In genomic region chr16:66606000-66606751, GRCh38 we compare ENCODE assay signal across 8 cellular contexts. TPM values are rescaled to one million over a fixed set of nuclear protein-coding genes. Genes with fewer than 3 reads are reported as not detected.
DNase-seq lines count a peak whose midpoint lies in the region; ATAC-seq, FAIRE-seq and TF ChIP-seq lines count a peak whose summit lies in the region.

No MANE protein-coding gene starts in this region.

- no peaks in the 10 kb centered on the region for H3K9me3 ChIP-seq in A549
- no peaks in the 10 kb centered on the region for H3K9me3 ChIP-seq in lung (ENCODE audit: control insufficient read depth in 2 of 2, insufficient read depth in 1 of 2, low read length in 1 of 2)

- H3K4me2 ChIP-seq in A549, result peak overlapping the region; percentile 80

- TF ChIP-seq CTCF in A549 (IDR thresholded peaks at IDR 0.05) (no peak), lung (IDR thresholded peaks at IDR 0.05; ENCODE audit: control extremely low read depth, extremely low read depth) (no peak)

- 66% methylated on average over 9 of the region's 9 CpGs for WGBS in A549 (ENCODE audit: missing lambda C conversion rate)
- 47 to 53% methylated on average over 9 of the region's 9 CpGs for WGBS in lung, 2 donors

- no peak for TF ChIP-seq RAD21 in A549 (conservative IDR thresholded peaks at IDR 0.05 in 1 of 2, IDR thresholded peaks at IDR 0.05 in 1 of 2)

- ATAC-seq in A549 (no peak), GM18520 (IDR thresholded peaks at IDR 0.05; ENCODE audit: unreplicated experiment) (peak; percentile 55), HG03103 (IDR thresholded peaks at IDR 0.05; ENCODE audit: low read depth, unreplicated experiment) (peak; percentile 27), lung (ENCODE audit: insufficient read depth, low FRiP score) (no peak)

- no peak for TF ChIP-seq EP300 in A549 (IDR thresholded peaks at IDR 0.05)

- peak overlapping the region; percentile 99 for H3K27ac ChIP-seq in A549
- peak overlapping the region in 1 of 2 donors; percentile 84 for H3K27ac ChIP-seq in lung (ENCODE audit: low read depth in 1 of 2, low read length in 1 of 2)

- H3K9me3 Mint-ChIP-seq in activated T-helper 2 cell treated with anti-CD3 and anti-CD28 coated beads, Interferon-gamma antibody, Interleukin-2, Interleukin-4, amounts not matched to agents 10 μg/mL and 5 μg/mL and 100 μg/mL, durations not matched to agents 14 hours and 24 hours and 36 hours, result peaks cover under 1% of the 10 kb centered on the region

- no peak for TF ChIP-seq POLR2A in A549 (IDR thresholded peaks at IDR 0.05; ENCODE audit: low read length)

- FAIRE-seq in A549 (lab: Jason Lieb, UNC), result no peak

- H3K27me3 Mint-ChIP-seq in activated T-helper 2 cell treated with anti-CD3 and anti-CD28 coated beads, Interferon-gamma antibody, Interleukin-2, Interleukin-4, amounts not matched to agents 10 μg/mL and 5 μg/mL and 100 μg/mL, durations not matched to agents 14 hours and 24 hours and 36 hours (ENCODE audit: low read depth), result no peaks in the 10 kb centered on the region

- peak overlapping the region; percentile 86 for H3K4me3 ChIP-seq in A549
- H3K4me3 ChIP-seq in lung, result peak overlapping the region; percentile 64

- H3K4me1 ChIP-seq in A549 (peaks cover 32% of the 10 kb centered on the region), lung (ENCODE audit: control insufficient read depth in 2 of 2, insufficient read depth in 2 of 2, low read length in 2 of 2) (peaks cover 3 to 10% of the 10 kb centered on the region in 2 donors)

- intact Hi-C loops in activated T-helper 2 cell treated with anti-CD3 and anti-CD28 coated beads, Interferon-gamma antibody, Interleukin-2, Interleukin-4, amounts not matched to agents 10 μg/mL and 5 μg/mL and 100 μg/mL, durations not matched to agents 14 hours and 24 hours and 36 hours (cut with micrococcal nuclease), result loop anchor here (1.0 to 5.0 kb wide), 4 partner anchors 54 to 266 kb away; partner anchors contain the start of genes CKLF and CMTM4

- CTCF ChIA-PET in A549 (lab: Yijun Ruan, JAX), result interaction anchor here (0.5 to 6.4 kb wide), 10 partner anchors 9 to 267 kb away, joined by 3 to 60 read pairs (median 26); partner anchors contain the start of gene CMTM1

- no peak for DNase-seq in A549 (ENCODE audit: low read depth in 1 of 2, low spot score in 1 of 2)
- DNase-seq in activated T-helper 2 cell treated with anti-CD3 and anti-CD28 coated beads, Interferon-gamma antibody, Interleukin-2, Interleukin-4, amounts not matched to agents 10 μg/mL and 5 μg/mL and 100 μg/mL, durations not matched to agents 14 hours and 24 hours and 36 hours (ENCODE audit: low spot score), result no peak
- DNase-seq in lung (ENCODE audit: low spot score), result no peak
- no peak for DNase-seq in kidney tubule cell (ENCODE audit: low spot score)
- DNase-seq in amniotic stem cell (lab: John Stamatoyannopoulos, UW), result no peak
- DNase-seq in NCI-H146 treated with DMSO at 0.1 percent for 48 hours (lab: John Stamatoyannopoulos, UW; ENCODE audit: unreplicated experiment), result no peak

- H3K36me3 ChIP-seq in lung (ENCODE audit: control insufficient read depth in 2 of 2, insufficient read depth in 2 of 2, low read length in 2 of 2), result peaks cover 0 to 20% of the 10 kb centered on the region in 2 donors

- H3K4me3 Mint-ChIP-seq in activated T-helper 2 cell treated with anti-CD3 and anti-CD28 coated beads, Interferon-gamma antibody, Interleukin-2, Interleukin-4, amounts not matched to agents 10 μg/mL and 5 μg/mL and 100 μg/mL, durations not matched to agents 14 hours and 24 hours and 36 hours (ENCODE audit: low read depth), result peak overlapping the region; percentile 87

- H3K27me3 ChIP-seq in lung (ENCODE audit: control insufficient read depth, insufficient read depth), result no peaks in the 10 kb centered on the region

- peaks cover 45% of the 10 kb centered on the region for H3K36me3 Mint-ChIP-seq in activated T-helper 2 cell treated with anti-CD3 and anti-CD28 coated beads, Interferon-gamma antibody, Interleukin-2, Interleukin-4, amounts not matched to agents 10 μg/mL and 5 μg/mL and 100 μg/mL, durations not matched to agents 14 hours and 24 hours and 36 hours (ENCODE audit: low read depth)

- H3K27ac Mint-ChIP-seq in activated T-helper 2 cell treated with anti-CD3 and anti-CD28 coated beads, Interferon-gamma antibody, Interleukin-2, Interleukin-4, amounts not matched to agents 10 μg/mL and 5 μg/mL and 100 μg/mL, durations not matched to agents 14 hours and 24 hours and 36 hours, result peak overlapping the region; percentile 85

- POLR2A ChIA-PET in A549 (lab: Yijun Ruan, JAX), result no interaction called here

- peaks cover 32% of the 10 kb centered on the region for H3K4me1 Mint-ChIP-seq in activated T-helper 2 cell treated with anti-CD3 and anti-CD28 coated beads, Interferon-gamma antibody, Interleukin-2, Interleukin-4, amounts not matched to agents 10 μg/mL and 5 μg/mL and 100 μg/mL, durations not matched to agents 14 hours and 24 hours and 36 hours (ENCODE audit: low read depth)

TF ChIP-seq in A549, 52 proteins besides CTCF, POLR2A, EP300 and RAD21 (continues in another document):
- no peak for TF ChIP-seq RCOR1 (IDR thresholded peaks at IDR 0.05; ENCODE audit: low read depth, low read length)
- TF ChIP-seq ZSCAN20 (CRISPR knock-in tag; IDR thresholded peaks at IDR 0.05), result no peak
- TF ChIP-seq, protein P1, sequence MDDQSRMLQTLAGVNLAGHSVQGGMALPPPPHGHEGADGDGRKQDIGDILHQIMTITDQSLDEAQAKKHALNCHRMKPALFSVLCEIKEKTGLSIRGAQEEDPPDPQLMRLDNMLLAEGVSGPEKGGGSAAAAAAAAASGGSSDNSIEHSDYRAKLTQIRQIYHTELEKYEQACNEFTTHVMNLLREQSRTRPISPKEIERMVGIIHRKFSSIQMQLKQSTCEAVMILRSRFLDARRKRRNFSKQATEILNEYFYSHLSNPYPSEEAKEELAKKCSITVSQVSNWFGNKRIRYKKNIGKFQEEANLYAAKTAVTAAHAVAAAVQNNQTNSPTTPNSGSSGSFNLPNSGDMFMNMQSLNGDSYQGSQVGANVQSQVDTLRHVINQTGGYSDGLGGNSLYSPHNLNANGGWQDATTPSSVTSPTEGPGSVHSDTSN (IDR thresholded peaks at IDR 0.05), result no peak
- TF ChIP-seq ZC3H11A (IDR thresholded peaks at IDR 0.05), result no peak
- TF ChIP-seq NFE2L2 (conservative IDR thresholded peaks at IDR 0.05; ENCODE audit: low read length), result no peak

RNA-seq across cellular contexts. Expression of gene CMTM3, which starts 1.7 kb away (rescaled TPM):
- polyA plus RNA-seq in A549 (2011; rRNA removed) (33.9 and 36.1 TPM in 2 replicates), A549 (2017; fragmentation: RNase III; extraction: RNeasy Plus Mini Kit Qiagen cat#74134 plus additional on column Dnase treatment) (36.0 to 45.9 TPM (median 37.2 TPM) in 3 replicates), lung (10 to 100 TPM; 19.8 to 46.4 TPM)
- 56.7 and 77.4 TPM in 2 replicates for polyA plus RNA-seq in A549 (2012; cell fraction: cytosol; rRNA removed)
- 64.2 and 71.5 TPM in 2 replicates for polyA plus RNA-seq in A549 (2012; cell fraction: nucleus; rRNA removed)
- polyA minus RNA-seq in A549 (2011; rRNA and poly(A)+ RNA removed), result 44.8 and 46.3 TPM in 2 replicates
- total RNA-seq in activated T-helper 2 cell treated with anti-CD3 and anti-CD28 coated beads, Interferon-gamma antibody, Interleukin-2, Interleukin-4, amounts not matched to agents 10 μg/mL and 5 μg/mL and 100 μg/mL, durations not matched to agents 14 hours and 24 hours and 36 hours, result 90.6 and 96.4 TPM in 2 replicates
- total RNA-seq in lung, result 10 to 100 TPM; 28.1 to 34.6 TPM

RNA-seq across cellular contexts. Expression of gene CMTM2, which starts 26.9 kb away (rescaled TPM):
- polyA plus RNA-seq in A549 (2011; rRNA removed), result 0.09 TPM in 1 of 2 replicates, not detected in the other
- 0.04 TPM in 1 of 2 replicates, not detected in the other for polyA plus RNA-seq in A549 (2012; cell fraction: cytosol; rRNA removed)
- polyA plus RNA-seq in A549 (2012; cell fraction: nucleus; rRNA removed), result 0.16 and 0.33 TPM in 2 replicates
- 0.09 to 0.15 TPM in 2 of 3 replicates, not detected in the other for polyA plus RNA-seq in A549 (2017; fragmentation: RNase III; extraction: RNeasy Plus Mini Kit Qiagen cat#74134 plus additional on column Dnase treatment)
- not detected in 2 replicates for polyA minus RNA-seq in A549 (2011; rRNA and poly(A)+ RNA removed)
- 0.30 and 0.53 TPM in 2 replicates for total RNA-seq in activated T-helper 2 cell treated with anti-CD3 and anti-CD28 coated beads, Interferon-gamma antibody, Interleukin-2, Interleukin-4, amounts not matched to agents 10 μg/mL and 5 μg/mL and 100 μg/mL, durations not matched to agents 14 hours and 24 hours and 36 hours
- 1 to 10 TPM; 2.2 to 3.7 TPM for total RNA-seq in lung
- polyA plus RNA-seq in lung, result 10 to 100 TPM in 1 of 2 donors, 1 to 10 TPM in 1; 2.0 to 14.1 TPM

RNA-seq across cellular contexts. Expression of gene CMTM1, which starts 39.9 kb away (rescaled TPM):
- polyA plus RNA-seq in A549 (2011; rRNA removed), result 1.1 and 1.3 TPM in 2 replicates
- 1.9 and 2.7 TPM in 2 replicates for polyA plus RNA-seq in A549 (2012; cell fraction: cytosol; rRNA removed)
- polyA plus RNA-seq in A549 (2012; cell fraction: nucleus; rRNA removed), result 1.4 and 1.6 TPM in 2 replicates
- polyA plus RNA-seq in A549 (2017; fragmentation: RNase III; extraction: RNeasy Plus Mini Kit Qiagen cat#74134 plus additional on column Dnase treatment), result 1.5 to 2.1 TPM (median 1.9 TPM) in 3 replicates
- 1.3 and 2.6 TPM in 2 replicates for polyA minus RNA-seq in A549 (2011; rRNA and poly(A)+ RNA removed)
- 9.1 and 10.7 TPM in 2 replicates for total RNA-seq in activated T-helper 2 cell treated with anti-CD3 and anti-CD28 coated beads, Interferon-gamma antibody, Interleukin-2, Interleukin-4, amounts not matched to agents 10 μg/mL and 5 μg/mL and 100 μg/mL, durations not matched to agents 14 hours and 24 hours and 36 hours
- 1 to 10 TPM; 3.7 to 7.5 TPM for total RNA-seq in lung
- polyA plus RNA-seq in lung, result 1 to 10 TPM in 1 of 2 donors, under 1 TPM in 1; 0.41 to 2.0 TPM

RNA-seq across cellular contexts. Expression of gene CKLF, which starts 53.8 kb away (rescaled TPM):
- 85.1 and 96.5 TPM in 2 replicates for polyA plus RNA-seq in A549 (2011; rRNA removed)
- polyA plus RNA-seq in A549 (2012; cell fraction: cytosol; rRNA removed), result 134 and 167 TPM in 2 replicates
- 43.2 and 60.1 TPM in 2 replicates for polyA plus RNA-seq in A549 (2012; cell fraction: nucleus; rRNA removed)
- polyA plus RNA-seq in A549 (2017; fragmentation: RNase III; extraction: RNeasy Plus Mini Kit Qiagen cat#74134 plus additional on column Dnase treatment), result 72.8 to 104 TPM (median 87.0 TPM) in 3 replicates
- polyA minus RNA-seq in A549 (2011; rRNA and poly(A)+ RNA removed), result 20.9 and 23.0 TPM in 2 replicates
- 102 and 110 TPM in 2 replicates for total RNA-seq in activated T-helper 2 cell treated with anti-CD3 and anti-CD28 coated beads, Interferon-gamma antibody, Interleukin-2, Interleukin-4, amounts not matched to agents 10 μg/mL and 5 μg/mL and 100 μg/mL, durations not matched to agents 14 hours and 24 hours and 36 hours
- 10 to 100 TPM; 43.8 to 48.5 TPM for total RNA-seq in lung
- polyA plus RNA-seq in lung, result 100 to 1,000 TPM in 1 of 2 donors, 10 to 100 TPM in 1; 43.1 to 133 TPM

RNA-seq across cellular contexts. Expression of gene TK2, which starts 56.3 kb away (rescaled TPM):
- 29.5 and 36.3 TPM in 2 replicates for polyA plus RNA-seq in A549 (2011; rRNA removed)
- 9.1 and 11.1 TPM in 2 replicates for polyA plus RNA-seq in A549 (2012; cell fraction: cytosol; rRNA removed)
- 11.3 and 15.0 TPM in 2 replicates for polyA plus RNA-seq in A549 (2012; cell fraction: nucleus; rRNA removed)
- 13.5 to 16.2 TPM (median 13.9 TPM) in 3 replicates for polyA plus RNA-seq in A549 (2017; fragmentation: RNase III; extraction: RNeasy Plus Mini Kit Qiagen cat#74134 plus additional on column Dnase treatment)
- polyA minus RNA-seq in A549 (2011; rRNA and poly(A)+ RNA removed), result 31.4 and 40.6 TPM in 2 replicates
- total RNA-seq in activated T-helper 2 cell treated with anti-CD3 and anti-CD28 coated beads, Interferon-gamma antibody, Interleukin-2, Interleukin-4, amounts not matched to agents 10 μg/mL and 5 μg/mL and 100 μg/mL, durations not matched to agents 14 hours and 24 hours and 36 hours, result 5.9 and 7.3 TPM in 2 replicates
- 10 to 100 TPM; 33.2 to 37.7 TPM for total RNA-seq in lung
- 10 to 100 TPM; 13.1 to 16.8 TPM for polyA plus RNA-seq in lung

Comparison
In these comparisons a context has a peak if more than half of its experiments do, and no peak if none do; other contexts are left out.
1. ATAC-seq: peak in GM18520 (single experiment) and HG03103 (single experiment); none in A549 (0 of 2) and lung (single experiment).